ENCODE assay signal across 13 cellular contexts in genomic region chr14:70357557-70357956, GRCh38. TPM values are rescaled to one million over a fixed set of nuclear protein-coding genes. Genes with fewer than 3 reads are reported as not detected.
DNase-seq lines count a peak whose midpoint lies in the region; TF ChIP-seq lines count a peak whose summit lies in the region.
"Had no signal": no experiment of that assay in that cellular context is flagged by ENCODE, and none has a peak within 500 bp of the region (broad histone marks: within the 10 kb centered on the region; RNA-seq: fewer than 3 reads in every experiment).

No MANE protein-coding gene starts in this region.

- peaks cover 11% of the 10 kb centered on the region for H3K9me3 Mint-ChIP-seq in activated naive CD4-positive, alpha-beta T cell treated with anti-CD3 and anti-CD28 coated beads, Interleukin-2, amount 10 ng/mL, durations not matched to agents 7 days and 5 days
- no peaks in the 10 kb centered on the region for H3K9me3 Mint-ChIP-seq in immature natural killer cell
- no peaks in the 10 kb centered on the region for H3K9me3 Mint-ChIP-seq in type B pancreatic cell

- peak overlapping the region; percentile 68 for H3K4me3 Mint-ChIP-seq in activated naive CD4-positive, alpha-beta T cell treated with anti-CD3 and anti-CD28 coated beads, Interleukin-2, amount 10 ng/mL, durations not matched to agents 7 days and 5 days
- peak overlapping the region; percentile 73 to 99 (median 81) for H3K4me3 Mint-ChIP-seq in immature natural killer cell
- H3K4me3 Mint-ChIP-seq in type B pancreatic cell = peak overlapping the region; percentile 82

- peaks cover 33% of the 10 kb centered on the region for H3K4me1 Mint-ChIP-seq in activated naive CD4-positive, alpha-beta T cell treated with anti-CD3 and anti-CD28 coated beads, Interleukin-2, amount 10 ng/mL, durations not matched to agents 7 days and 5 days
- peaks cover 44 to 58% of the 10 kb centered on the region in 2 donors for H3K4me1 Mint-ChIP-seq in immature natural killer cell
- H3K4me1 Mint-ChIP-seq in type B pancreatic cell (ENCODE audit: unreplicated experiment) = peaks cover 17% of the 10 kb centered on the region

- no peak for TF ChIP-seq CTCF in type B pancreatic cell (conservative IDR thresholded peaks at IDR 0.05)
- TF ChIP-seq CTCF in thyroid gland (IDR thresholded peaks at IDR 0.05) = no peak

- CTCF ChIA-PET in activated naive CD4-positive, alpha-beta T cell treated with anti-CD3 and anti-CD28 coated beads, Interleukin-2, amount 10 ng/mL, durations not matched to agents 7 days and 5 days (lab: Charles Lee) = no interaction called here

- peaks cover 8 to 9% of the 10 kb centered on the region in 2 donors for H3K4me1 ChIP-seq in thyroid gland

- H3K27ac ChIP-seq in SK-N-MC = no peak overlapping the region
- H3K27ac ChIP-seq in thyroid gland = no peak overlapping the region
- H3K27ac ChIP-seq: Peyer's patch had no signal

- H3K36me3 Mint-ChIP-seq in activated naive CD4-positive, alpha-beta T cell treated with anti-CD3 and anti-CD28 coated beads, Interleukin-2, amount 10 ng/mL, durations not matched to agents 7 days and 5 days = peaks cover 24% of the 10 kb centered on the region
- peaks cover 0 to 8% (median 0%) of the 10 kb centered on the region in 3 donors for H3K36me3 Mint-ChIP-seq in immature natural killer cell
- H3K36me3 Mint-ChIP-seq in type B pancreatic cell = no peaks in the 10 kb centered on the region

- no peaks in the 10 kb centered on the region for H3K27me3 ChIP-seq in thyroid gland
- H3K27me3 ChIP-seq: Peyer's patch had no signal

- H3K36me3 ChIP-seq in SK-N-MC (ENCODE audit: insufficient read depth, low read length) = peaks cover 13% of the 10 kb centered on the region
- no peaks in the 10 kb centered on the region for H3K36me3 ChIP-seq in thyroid gland
- H3K36me3 ChIP-seq: Peyer's patch had no signal

- H3K4me3 ChIP-seq in SK-N-MC (peak overlapping the region; percentile 48), thyroid gland (replicated peaks in 1 of 3) (no peak overlapping the region)

- no peak for TF ChIP-seq POLR2A in thyroid gland (IDR thresholded peaks at IDR 0.05)

- peaks cover under 1% of the 10 kb centered on the region for H3K27me3 Mint-ChIP-seq in activated naive CD4-positive, alpha-beta T cell treated with anti-CD3 and anti-CD28 coated beads, Interleukin-2, amount 10 ng/mL, durations not matched to agents 7 days and 5 days
- peaks cover 0 to 11% (median 0%) of the 10 kb centered on the region in 3 donors for H3K27me3 Mint-ChIP-seq in immature natural killer cell (ENCODE audit: low read depth in 3 of 3)
- no peaks in the 10 kb centered on the region for H3K27me3 Mint-ChIP-seq in type B pancreatic cell

- H3K27ac Mint-ChIP-seq in activated naive CD4-positive, alpha-beta T cell treated with anti-CD3 and anti-CD28 coated beads, Interleukin-2, amount 10 ng/mL, durations not matched to agents 7 days and 5 days = no peak overlapping the region
- H3K27ac Mint-ChIP-seq in immature natural killer cell = peak overlapping the region in 1 of 6 donors; percentile 6
- H3K27ac Mint-ChIP-seq in type B pancreatic cell = no peak overlapping the region

- no peak for DNase-seq in activated naive CD4-positive, alpha-beta T cell treated with anti-CD3 and anti-CD28 coated beads, Interleukin-2, amount 10 ng/mL, durations not matched to agents 7 days and 5 days
- no peak for DNase-seq in activated naive CD4-positive, alpha-beta T cell treated with Interleukin-2 at 50 U/mL for 16 hours
- DNase-seq in SK-N-MC (ENCODE audit: low read depth, low spot score) = no peak
- DNase-seq in immature natural killer cell = no peak
- no peak for DNase-seq in type B pancreatic cell (ENCODE audit: extremely low spot score, unreplicated experiment)
- no peak for DNase-seq in cerebellum (ENCODE audit: low spot score)
- no peak for DNase-seq in thyroid gland
- no peak for DNase-seq in cerebellar nuclear complex (lab: John Stamatoyannopoulos, UW)
- DNase-seq: amniotic stem cell, NCI-H1436, NCI-H510A treated with DMSO at 0.1 percent for 48 hours, Peyer's patch, trophoblast cell had no signal

- 94 to 95% methylated on average over 3 of the region's 3 CpGs for WGBS in thyroid gland, 2 donors

- no peak overlapping the region for H3K9ac ChIP-seq in SK-N-MC (ENCODE audit: insufficient read length)

- H3K9me3 ChIP-seq in SK-N-MC (ENCODE audit: low read depth, low read length) = peaks cover 3% of the 10 kb centered on the region; the same call in 1 of the 2 replicates
- no peaks in the 10 kb centered on the region for H3K9me3 ChIP-seq in thyroid gland
- H3K9me3 ChIP-seq: Peyer's patch had no signal

- intact Hi-C loops in thyroid gland (cut with DNase I) = no loop called here

RNA-seq across cellular contexts. Expression of gene COX16, which starts 1.9 kb away (rescaled TPM):
- 10 to 100 TPM; 41.4 to 64.6 (median 52.4) TPM for polyA plus RNA-seq in immature natural killer cell
- total RNA-seq in type B pancreatic cell (ENCODE audit: low replicate concordance) (42.1 and 61.6 TPM in 2 replicates), cerebellum (28.9 TPM), thyroid gland (10 to 100 TPM; 28.2 to 49.3 (median 35.3) TPM)

RNA-seq across cellular contexts. Expression of gene SYNJ2BP, which starts 59.3 kb away (rescaled TPM):
- 10 to 100 TPM; 14.0 to 18.3 (median 17.5) TPM for polyA plus RNA-seq in immature natural killer cell
- 32.1 and 32.5 TPM in 2 replicates for total RNA-seq in type B pancreatic cell (ENCODE audit: low replicate concordance)
- total RNA-seq in cerebellum = 26.2 TPM
- total RNA-seq in thyroid gland = 10 to 100 TPM; 28.1 to 44.9 (median 37.7) TPM
